ENCODE assay signal across 17 cellular contexts in the genomic region with DNA sequence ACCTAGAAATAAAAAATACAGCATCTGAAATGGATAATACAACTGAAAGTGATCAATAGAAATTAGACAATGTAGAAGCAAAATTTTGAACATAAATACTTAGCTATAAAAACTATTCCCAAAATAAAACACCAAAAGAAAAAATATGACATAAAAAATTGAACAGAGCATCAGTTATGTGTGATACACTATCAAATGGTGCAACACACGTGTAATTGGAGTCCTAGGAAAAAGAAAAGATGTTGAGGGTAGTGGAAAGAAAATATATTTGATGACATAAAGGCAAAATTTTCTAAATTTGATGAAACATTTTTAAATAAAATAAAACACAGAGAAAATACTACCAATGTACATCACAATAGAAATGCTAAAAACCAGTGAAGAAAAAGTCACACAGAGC.
"Had no signal": no experiment of that assay in that cellular context is flagged by ENCODE, and none has a peak within 500 bp of the region (broad histone marks: within the 10 kb centered on the region; RNA-seq: fewer than 3 reads in every experiment).

No MANE protein-coding gene starts in this region.

- H3K27me3 Mint-ChIP-seq: activated CD8-positive, alpha-beta memory T cell treated with anti-CD3 and anti-CD28 coated beads, Interleukin-2, amount 10 ng/mL, durations not matched to agents 7 days and 5 days; activated naive CD8-positive, alpha-beta T cell treated with anti-CD3 and anti-CD28 coated beads, Interleukin-2, amount 50 U/mL, for 24 hours; central memory CD8-positive, alpha-beta T cell; effector memory CD8-positive, alpha-beta T cell; type B pancreatic cell had no signal

- ATAC-seq: activated CD8-positive, alpha-beta memory T cell treated with anti-CD3 and anti-CD28 coated beads, Interleukin-2, amount 10 ng/mL, durations not matched to agents 7 days and 5 days; activated naive CD8-positive, alpha-beta T cell treated with anti-CD3 and anti-CD28 coated beads, Interleukin-2, amount 50 U/mL, for 24 hours; activated T-cell treated with anti-CD3 and anti-CD28 coated beads, Interleukin-2, amount 50 U/mL, for 72 hours; effector memory CD8-positive, alpha-beta T cell; gastrocnemius medialis; heart right ventricle; left ventricle myocardium superior; pancreas had no signal

- H3K9me3 Mint-ChIP-seq: effector memory CD8-positive, alpha-beta T cell had no signal

- FAIRE-seq: keratinocyte had no signal

- H3K4me3 Mint-ChIP-seq: activated CD8-positive, alpha-beta memory T cell treated with anti-CD3 and anti-CD28 coated beads, Interleukin-2, amount 10 ng/mL, durations not matched to agents 7 days and 5 days; activated naive CD8-positive, alpha-beta T cell treated with anti-CD3 and anti-CD28 coated beads, Interleukin-2, amount 50 U/mL, for 24 hours; activated T-cell treated with anti-CD3 and anti-CD28 coated beads, Interleukin-2, amount 50 U/mL, for 72 hours; central memory CD8-positive, alpha-beta T cell; effector memory CD8-positive, alpha-beta T cell; neural crest cell; type B pancreatic cell had no signal

- H3K36me3 ChIP-seq: gastrocnemius medialis, heart right ventricle, pancreas had no signal

- H3K4me3 ChIP-seq: gastrocnemius medialis, heart right ventricle, pancreas had no signal

- H3K36me3 Mint-ChIP-seq: activated CD8-positive, alpha-beta memory T cell treated with anti-CD3 and anti-CD28 coated beads, Interleukin-2, amount 10 ng/mL, durations not matched to agents 7 days and 5 days had no signal

- H3K27me3 ChIP-seq: gastrocnemius medialis, heart right ventricle had no signal

- H3K27ac Mint-ChIP-seq: activated CD8-positive, alpha-beta memory T cell treated with anti-CD3 and anti-CD28 coated beads, Interleukin-2, amount 10 ng/mL, durations not matched to agents 7 days and 5 days; activated naive CD8-positive, alpha-beta T cell treated with anti-CD3 and anti-CD28 coated beads, Interleukin-2, amount 50 U/mL, for 24 hours; activated T-cell treated with anti-CD3 and anti-CD28 coated beads, Interleukin-2, amount 50 U/mL, for 72 hours; effector memory CD8-positive, alpha-beta T cell; type B pancreatic cell had no signal

- H3K27ac ChIP-seq: gastrocnemius medialis, heart right ventricle, pancreas had no signal

- DNase-seq: activated CD4-positive, alpha-beta T cell treated with anti-CD3 and anti-CD28 coated beads for 1 hour; activated CD4-positive, alpha-beta T cell treated with anti-CD3 and anti-CD28 coated beads, Interleukin-2, amount 50 U/mL, for 48 hours; activated CD8-positive, alpha-beta memory T cell treated with anti-CD3 and anti-CD28 coated beads, Interleukin-2, amount 10 ng/mL, durations not matched to agents 7 days and 5 days; activated naive CD8-positive, alpha-beta T cell treated with anti-CD3 and anti-CD28 coated beads, Interleukin-2, amount 50 U/mL, for 24 hours; activated T-cell treated with anti-CD3 and anti-CD28 coated beads, Interleukin-2, amount 50 U/mL, for 72 hours; effector memory CD8-positive, alpha-beta T cell; gastrocnemius medialis; heart right ventricle; left ventricle myocardium superior; pancreas; stimulated activated CD4-positive, alpha-beta T cell treated with anti-CD3 and anti-CD28 coated beads, Interleukin-12 subunit alpha, Interleukin-12 subunit beta, amount 100 ng/mL, for 4 hours; stimulated activated naive CD4-positive, alpha-beta T cell; substantia nigra had no signal

- H3K4me1 Mint-ChIP-seq: activated CD8-positive, alpha-beta memory T cell treated with anti-CD3 and anti-CD28 coated beads, Interleukin-2, amount 10 ng/mL, durations not matched to agents 7 days and 5 days; activated naive CD8-positive, alpha-beta T cell treated with anti-CD3 and anti-CD28 coated beads, Interleukin-2, amount 50 U/mL, for 24 hours; central memory CD8-positive, alpha-beta T cell; neural crest cell had no signal

- H3K4me1 ChIP-seq: gastrocnemius medialis, heart right ventricle, pancreas had no signal

- H3K9me3 ChIP-seq: gastrocnemius medialis, pancreas had no signal
